Comparison of ENCODE assay signal across 8 cellular contexts in genomic region chr18:57586243-57587049, GRCh38. TPM values are rescaled to one million over a fixed set of nuclear protein-coding genes. Genes with fewer than 3 reads are reported as not detected.
DNase-seq lines count a peak whose midpoint lies in the region; ATAC-seq and TF ChIP-seq lines count a peak whose summit lies in the region.

FECH (minus strand) TSS chr18:57586702; CDS start chr18:57586620, 82 bp downstream.

- H3K4me3 ChIP-seq in H7 (ENCODE audit: insufficient read depth, low read depth, low read length) (peak within 1 kb of the TSS; percentile 90), MG63 (peak within 1 kb of the TSS; percentile 80), right cardiac atrium (ENCODE audit: low read length) (peak within 1 kb of the TSS; percentile 63), rectal smooth muscle tissue (ENCODE audit: low read length) (peak within 1 kb of the TSS; percentile 66), vagina (peak within 1 kb of the TSS; percentile 74 to 98)

- WGBS in right cardiac atrium = under 1% methylated on average over 80 of the region's 80 CpGs

- intact Hi-C loops in T-helper 2 cell treated with Interferon-gamma antibody and Interleukin-4, amounts not matched to agents 100 ng/mL and 5 ng/mL, for 36 hours (cut with micrococcal nuclease) = loop anchor here (1.0 to 10.0 kb wide), 4 partner anchors 24 to 932 kb away; partner anchors contain the start of genes NARS1 and WDR7
- intact Hi-C loops in right cardiac atrium (cut with DNase I) = no loop called here
- intact Hi-C loops in vagina (cut with DNase I) = no loop called here

- H3K27ac ChIP-seq in right cardiac atrium (ENCODE audit: low read length) = peak within 1 kb of the TSS; percentile 39
- H3K27ac ChIP-seq in rectal smooth muscle tissue (ENCODE audit: low read depth, low read length) = peak within 1 kb of the TSS; percentile 82
- H3K27ac ChIP-seq in vagina = peak within 1 kb of the TSS; percentile 84

- H3K4me1 ChIP-seq in right cardiac atrium (ENCODE audit: control insufficient read depth, insufficient read depth, low read length) (peaks cover 3% of the 10 kb centered on the region), rectal smooth muscle tissue (ENCODE audit: control insufficient read depth, insufficient read depth, low read length) (no peaks in the 10 kb centered on the region), vagina (peaks cover 17% of the 10 kb centered on the region)

- TF ChIP-seq POLR2A in vagina (IDR thresholded peaks at IDR 0.05) = peak in 1 of 2 donors; percentile 42

- H3K9me3 ChIP-seq in MG63 (no peaks in the 10 kb centered on the region), right cardiac atrium (ENCODE audit: control insufficient read depth, low read length) (no peaks in the 10 kb centered on the region), vagina (no peaks in the 10 kb centered on the region)

- H3K27me3 ChIP-seq in H7 (ENCODE audit: control insufficient read depth, insufficient read depth, low read length) (no peaks in the 10 kb centered on the region), MG63 (no peaks in the 10 kb centered on the region), right cardiac atrium (ENCODE audit: control insufficient read depth, insufficient read depth) (no peaks in the 10 kb centered on the region), rectal smooth muscle tissue (ENCODE audit: control insufficient read depth, insufficient read depth, low read length) (no peaks in the 10 kb centered on the region), vagina (no peaks in the 10 kb centered on the region)

- TF ChIP-seq CTCF in GM10266 (IDR thresholded peaks at IDR 0.05; ENCODE audit: control insufficient read depth, insufficient read depth, low read depth, missing control alignments) (no peak), vagina (IDR thresholded peaks at IDR 0.05) (no peak)

- DNase-seq in GM10266 (ENCODE audit: extremely low spot score) = peak; percentile 87
- peak; percentile 82 for DNase-seq in H7
- DNase-seq in MG63 = peak; percentile 72
- DNase-seq in anterior cingulate cortex (lab: John Stamatoyannopoulos, UW) = peak in 56 of 58 donors; percentile 13 to 88 (median 76)
- DNase-seq in right cardiac atrium = peak; percentile 90 to 95 (median 95)
- DNase-seq in vagina (ENCODE audit: extremely low spot score in 2 of 2) = no peak

- no peaks in the 10 kb centered on the region; the same call in 1 of the 2 replicates for H3K36me3 ChIP-seq in H7 (replicated peaks; ENCODE audit: control insufficient read depth, insufficient read depth, low read length)
- no peaks in the 10 kb centered on the region; the same call in 1 of the 2 replicates for H3K36me3 ChIP-seq in MG63
- no peaks in the 10 kb centered on the region for H3K36me3 ChIP-seq in rectal smooth muscle tissue (ENCODE audit: control insufficient read depth, insufficient read depth, low read length)
- H3K36me3 ChIP-seq in vagina = no peaks in the 10 kb centered on the region

- H3K9ac ChIP-seq in rectal smooth muscle tissue (ENCODE audit: low read length) = peak within 1 kb of the TSS; percentile 59

- ATAC-seq in right cardiac atrium = peak; percentile 99

RNA-seq across cellular contexts. Expression of gene FECH, which starts in this region (rescaled TPM):
- 30.4 and 33.0 TPM in 2 replicates for total RNA-seq in H7 (2014; rRNA removed; shearing (Covaris generic))
- 32.0 and 56.1 TPM in 2 replicates for total RNA-seq in MG63 (2014; rRNA removed; shearing (Covaris generic); ENCODE audit: low replicate concordance)
- 17.0 and 18.1 TPM in 2 replicates for total RNA-seq in T-helper 2 cell treated with Interferon-gamma antibody and Interleukin-4, amounts not matched to agents 100 ng/mL and 5 ng/mL, for 36 hours
- total RNA-seq in right cardiac atrium (10 to 100 TPM; 19.0 to 30.6 (median 24.8) TPM), vagina (44.7 TPM)
- 7.6 TPM for polyA plus RNA-seq in right cardiac atrium

Comparison
In these comparisons a context has a peak if more than half of its experiments do, and no peak if none do; other contexts are left out.
1. DNase-seq: peak in GM10266 (single experiment), H7 (single experiment), MG63 (single experiment), anterior cingulate cortex (56 of 58) and right cardiac atrium (3 of 3); none in vagina (0 of 2).
2. Peak in every context shown above with its lines, with median percentiles within 50 percentile points of each other: H3K4me3 ChIP-seq and H3K27ac ChIP-seq.